ENCODE assay signal across 21 cellular contexts in genomic region chr19:7931221-7932061, GRCh38. TPM values are rescaled to one million over a fixed set of nuclear protein-coding genes. Genes with fewer than 3 reads are reported as not detected.
DNase-seq lines count a peak whose midpoint lies in the region; ATAC-seq, FAIRE-seq and TF ChIP-seq lines count a peak whose summit lies in the region.
"Had no signal": no experiment of that assay in that cellular context is flagged by ENCODE, and none has a peak within 500 bp of the region (broad histone marks: within the 10 kb centered on the region; RNA-seq: fewer than 3 reads in every experiment).

No MANE protein-coding gene starts in this region.

- ATAC-seq in heart right ventricle: no peak
- no peak for ATAC-seq in gastroesophageal sphincter
- ATAC-seq in HG02798 (IDR thresholded peaks at IDR 0.05; ENCODE audit: poor library complexity, unreplicated experiment): no peak
- ATAC-seq: A549; activated CD4-positive, CD25-positive, alpha-beta regulatory T cell treated with anti-CD3 and anti-CD28 coated beads, Interleukin-2, amount 50 U/mL, for 24 hours; GM12878 had no signal

- no peaks in the 10 kb centered on the region for H3K79me2 ChIP-seq in osteoblast (ENCODE audit: insufficient read depth, low read length)

- FAIRE-seq in GM12891 (lab: Jason Lieb, UNC): no peak
- FAIRE-seq: A549, GM12878, islet of Langerhans had no signal

- no peak for TF ChIP-seq EP300 in gastroesophageal sphincter (IDR thresholded peaks at IDR 0.05)

- H3K4me1 ChIP-seq in left ventricle myocardium inferior (peaks cover 36% of the 10 kb centered on the region), heart right ventricle (peaks cover 6 to 35% (median 24%) of the 10 kb centered on the region in 9 donors), gastroesophageal sphincter (peaks cover 17 to 63% (median 47%) of the 10 kb centered on the region in 3 donors), osteoblast (ENCODE audit: insufficient read depth, low read length) (peaks cover 22% of the 10 kb centered on the region)

- no peaks in the 10 kb centered on the region for H4K20me1 ChIP-seq in osteoblast (ENCODE audit: insufficient read depth, low read length)

- H3K27me3 ChIP-seq in left ventricle myocardium inferior (ENCODE audit: low read depth) (no peaks in the 10 kb centered on the region), heart right ventricle (no peaks in the 10 kb centered on the region), gastroesophageal sphincter (no peaks in the 10 kb centered on the region), osteoblast (ENCODE audit: insufficient read depth, low read length) (no peaks in the 10 kb centered on the region)
- H3K27me3 ChIP-seq: brain microvascular endothelial cell had no signal

- intact Hi-C loops in left ventricle myocardium inferior (cut with micrococcal nuclease) (no loop called here), heart right ventricle (cut with DNase I) (no loop called here)

- peaks cover 62% of the 10 kb centered on the region for H3K36me3 ChIP-seq in left ventricle myocardium inferior
- peaks cover 17 to 72% (median 60%) of the 10 kb centered on the region in 9 donors for H3K36me3 ChIP-seq in heart right ventricle
- H3K36me3 ChIP-seq in gastroesophageal sphincter: peaks cover 0 to 66% of the 10 kb centered on the region in 2 donors
- H3K36me3 ChIP-seq in osteoblast (ENCODE audit: insufficient read depth, low read length): peaks cover 47% of the 10 kb centered on the region

- WGBS in heart right ventricle, 2 donors: 86 to 87% methylated on average over 36 of the region's 36 CpGs
- WGBS in gastroesophageal sphincter (ENCODE audit: low coverage in 1 of 2), 2 donors: 60 to 75% methylated on average over 1 to 10 of the region's 36 CpGs

- H3K4me3 ChIP-seq in left ventricle myocardium inferior: no peak overlapping the region
- no peak overlapping the region for H3K4me3 ChIP-seq in heart right ventricle
- H3K4me3 ChIP-seq in gastroesophageal sphincter: no peak overlapping the region
- H3K4me3 ChIP-seq in osteoblast (ENCODE audit: insufficient read depth, low read length): no peak overlapping the region
- H3K4me3 ChIP-seq: A549, GM12878 had no signal

- TF ChIP-seq POLR2A in gastroesophageal sphincter (IDR thresholded peaks at IDR 0.05) (no peak), GM12891 (IDR thresholded peaks at IDR 0.05; ENCODE audit: low read depth, low read length) (no peak)

- H3K27ac ChIP-seq in left ventricle myocardium inferior (replicated peaks) (peak overlapping the region; percentile 23), heart right ventricle (peak overlapping the region in 3 of 10 donors; percentile 10 to 50 (median 35)), gastroesophageal sphincter (peak overlapping the region; percentile 94 to 97 (median 94)), osteoblast (ENCODE audit: low read depth, low read length) (no peak overlapping the region), substantia nigra (ENCODE audit: low read depth, low read length, poor library complexity, severe bottlenecking) (no peak overlapping the region)
- H3K27ac ChIP-seq: A549, brain microvascular endothelial cell had no signal

- no peak for DNase-seq in left ventricle myocardium inferior
- DNase-seq in heart right ventricle: no peak
- peak; percentile 65 for DNase-seq in osteoblast (ENCODE audit: insufficient read length, low spot score, missing footprints)
- no peak for DNase-seq in NK-92 treated with Interleukin-12 subunit alpha and Interleukin-12 subunit beta, amount 100 ng/mL, for 24 hours (lab: John Stamatoyannopoulos, UW)
- DNase-seq in GM12891 (ENCODE audit: insufficient read length, low spot score): no peak
- no peak for DNase-seq in substantia nigra (lab: John Stamatoyannopoulos, UW)
- DNase-seq: activated naive CD8-positive, alpha-beta T cell treated with anti-CD3 and anti-CD28 coated beads for 36 hours; brain microvascular endothelial cell; GDM1; Kasumi-1; midbrain; NCI-H1105 treated with DMSO at 0.1 percent for 48 hours; NCI-H2171 treated with DMSO at 0.1 percent for 48 hours; occipital lobe; T1000 had no signal

- H2AFZ ChIP-seq in osteoblast (ENCODE audit: low read length): no peak overlapping the region

- H3K9me3 ChIP-seq in left ventricle myocardium inferior (replicated peaks) (no peaks in the 10 kb centered on the region), heart right ventricle (no peaks in the 10 kb centered on the region), gastroesophageal sphincter (no peaks in the 10 kb centered on the region), osteoblast (ENCODE audit: low read depth, low read length) (no peaks in the 10 kb centered on the region)
- H3K9me3 ChIP-seq: A549 had no signal

- no peak overlapping the region for H3K4me2 ChIP-seq in osteoblast (ENCODE audit: insufficient read depth, low read length)
- H3K4me2 ChIP-seq: A549 had no signal

- TF ChIP-seq CTCF in left ventricle myocardium inferior (IDR thresholded peaks at IDR 0.05; ENCODE audit: borderline replicate concordance) (no peak), heart right ventricle (IDR thresholded peaks at IDR 0.05) (no peak), gastroesophageal sphincter (IDR thresholded peaks at IDR 0.05) (no peak), osteoblast (IDR thresholded peaks at IDR 0.05; ENCODE audit: extremely low read depth, low read depth, low read length) (no peak)

TF ChIP-seq in GM12891, 5 proteins besides CTCF, POLR2A, EP300 and RAD21:
- no peak for TF ChIP-seq TAF1 (IDR thresholded peaks at IDR 0.05; ENCODE audit: low read depth, low read length)
- TF ChIP-seq SPI1 (IDR thresholded peaks at IDR 0.05; ENCODE audit: low read depth, low read length): no peak
- no peak for TF ChIP-seq PAX5 (IDR thresholded peaks at IDR 0.05; ENCODE audit: insufficient read depth, low read length, severe bottlenecking)
- TF ChIP-seq POU2F2 (IDR thresholded peaks at IDR 0.05; ENCODE audit: low read depth, low read length): no peak

RNA-seq across cellular contexts. Expression of gene CTXN1, which starts 5.5 kb away (rescaled TPM):
- total RNA-seq in left ventricle myocardium inferior (0.22 TPM), heart right ventricle (under 1 TPM in 6 of 10 donors, not detected in 4; 0.18 to 0.44 (median 0.24) TPM), gastroesophageal sphincter (10 to 100 TPM; 18.3 to 33.3 (median 26.4) TPM), osteoblast (1.5 and 2.5 TPM in 2 replicates)
- polyA plus RNA-seq in heart right ventricle: under 1 TPM in 1 of 2 donors, not detected in 1; 0.74 TPM
- 0.56 TPM for polyA plus RNA-seq in GM12891 (2012; ENCODE audit: low read depth, missing spikeins)

RNA-seq across cellular contexts. Expression of gene SNAPC2, which starts 11.3 kb away (rescaled TPM):
- total RNA-seq in left ventricle myocardium inferior (9.8 TPM), heart right ventricle (10 to 100 TPM in 3 of 10 donors, 1 to 10 TPM in 7; 5.7 to 12.9 (median 9.5) TPM), gastroesophageal sphincter (10 to 100 TPM; 29.5 to 37.7 (median 33.4) TPM), osteoblast (16.8 and 18.5 TPM in 2 replicates)
- polyA plus RNA-seq in heart right ventricle: 10 to 100 TPM in 1 of 2 donors, 1 to 10 TPM in 1; 7.3 to 26.1 TPM
- 11.2 TPM for polyA plus RNA-seq in GM12891 (2012; ENCODE audit: low read depth, missing spikeins)

RNA-seq across cellular contexts. Expression of gene TIMM44, which starts 12.0 kb away (rescaled TPM):
- total RNA-seq in left ventricle myocardium inferior: 89.1 TPM
- 10 to 100 TPM; 54.9 to 97.5 (median 71.4) TPM for total RNA-seq in heart right ventricle
- 100 to 1,000 TPM; 110 to 188 TPM for polyA plus RNA-seq in heart right ventricle
- 100 to 1,000 TPM in 1 of 4 donors, 10 to 100 TPM in 3; 65.7 to 108 (median 86.4) TPM for total RNA-seq in gastroesophageal sphincter
- total RNA-seq in osteoblast: 52.5 and 55.4 TPM in 2 replicates
- polyA plus RNA-seq in GM12891 (2012; ENCODE audit: low read depth, missing spikeins): 40.8 TPM

RNA-seq across cellular contexts. Expression of gene TGFBR3L, which starts 16.8 kb away (rescaled TPM):
- total RNA-seq in left ventricle myocardium inferior (8.2 TPM), heart right ventricle (10 to 100 TPM in 2 of 10 donors, 1 to 10 TPM in 8; 1.1 to 11.6 (median 4.7) TPM), gastroesophageal sphincter (1 to 10 TPM; 2.8 to 8.5 (median 5.4) TPM), osteoblast (under 0.01 TPM in 1 of 2 replicates, not detected in the other)
- polyA plus RNA-seq in heart right ventricle: 1 to 10 TPM; 1.9 to 2.3 TPM
- 0.36 TPM for polyA plus RNA-seq in GM12891 (2012; ENCODE audit: low read depth, missing spikeins)
- total RNA-seq: occipital lobe had no signal

RNA-seq across cellular contexts. Expression of gene MAP2K7, which starts 27.8 kb away (rescaled TPM):
- total RNA-seq in left ventricle myocardium inferior (24.2 TPM), heart right ventricle (10 to 100 TPM; 21.3 to 32.5 (median 24.6) TPM), gastroesophageal sphincter (10 to 100 TPM; 13.9 to 23.4 (median 17.9) TPM), osteoblast (12.4 and 14.8 TPM in 2 replicates)
- 10 to 100 TPM; 13.1 to 53.8 TPM for polyA plus RNA-seq in heart right ventricle
- 18.3 TPM for polyA plus RNA-seq in GM12891 (2012; ENCODE audit: low read depth, missing spikeins)

Comparison
In these comparisons a context has a peak if more than half of its experiments do, and no peak if none do; other contexts are left out.
1. H3K27ac ChIP-seq: peak in left ventricle myocardium inferior (single experiment) and gastroesophageal sphincter (4 of 4); none in osteoblast (single experiment) and substantia nigra (single experiment).